29 cellular contexts compared by ENCODE assay signal in genomic region chr4:163528618-163529017, GRCh38. TPM values are rescaled to one million over a fixed set of nuclear protein-coding genes. Genes with fewer than 3 reads are reported as not detected.
"Had no signal": no experiment of that assay in that cellular context is flagged by ENCODE, and none has a peak within 500 bp of the region (broad histone marks: within the 10 kb centered on the region; RNA-seq: fewer than 3 reads in every experiment).

No MANE protein-coding gene starts in this region.

- H3K27me3 Mint-ChIP-seq: naive thymus-derived CD4-positive, alpha-beta T cell; natural killer cell treated with Interleukin-12 subunit alpha and Interleukin-12 subunit beta and Interleukin-15 and Interleukin-18, amount 100 ng/mL, for 72 hours; stimulated activated naive CD8-positive, alpha-beta T cell treated with anti-CD3 and anti-CD28 coated beads, Interleukin-15, amount 100 ng/mL, for 72 hours; type B pancreatic cell had no signal

- H3K4me3 ChIP-seq: left ventricle myocardium inferior, lung, mucosa of descending colon, pancreas, prostate gland, sigmoid colon, spleen, tibial nerve, uterus had no signal

- H3K9me3 ChIP-seq: left ventricle myocardium inferior, mucosa of descending colon, pancreas, prostate gland, sigmoid colon, spleen, tibial nerve, uterus had no signal

- DNase-seq: islet precursor cell; left ventricle myocardium inferior; midbrain; mucosa of descending colon; naive thymus-derived CD4-positive, alpha-beta T cell; nucleus accumbens; pancreas; posterior cingulate gyrus; retina; right cardiac atrium; sigmoid colon; small intestine; spleen; stimulated activated CD4-positive, alpha-beta T cell treated with anti-CD3 and anti-CD28 coated beads, Interleukin-4, amount 100 ng/mL, for 24 hours; stimulated activated naive CD4-positive, alpha-beta T cell treated with Interleukin-2 at 50 U/mL for 16 hours; stimulated activated naive CD8-positive, alpha-beta T cell treated with anti-CD3 and anti-CD28 coated beads, Interleukin-15, amount 100 ng/mL, for 72 hours; substantia nigra; uterus had no signal

- ATAC-seq: mucosa of descending colon; naive thymus-derived CD4-positive, alpha-beta T cell; natural killer cell treated with Interleukin-12 subunit alpha and Interleukin-12 subunit beta and Interleukin-15 and Interleukin-18, amount 100 ng/mL, for 72 hours; pancreas; right cardiac atrium; stimulated activated effector memory CD8-positive, alpha-beta T cell treated with anti-CD3 and anti-CD28 coated beads, Interleukin-12 subunit alpha, Interleukin-12 subunit beta, amount 100 ng/mL, for 72 hours; stimulated activated naive CD8-positive, alpha-beta T cell treated with anti-CD3 and anti-CD28 coated beads, Interleukin-15, amount 100 ng/mL, for 72 hours had no signal

- H3K4me1 Mint-ChIP-seq: naive thymus-derived CD4-positive, alpha-beta T cell; stimulated activated effector memory CD8-positive, alpha-beta T cell treated with anti-CD3 and anti-CD28 coated beads, Interleukin-12 subunit alpha, Interleukin-12 subunit beta, amount 100 ng/mL, for 72 hours; stimulated activated naive CD8-positive, alpha-beta T cell treated with anti-CD3 and anti-CD28 coated beads, Interleukin-15, amount 100 ng/mL, for 72 hours had no signal

- H3K27ac ChIP-seq: left ventricle myocardium inferior, pancreas, prostate gland, sigmoid colon, spleen, tibial nerve, uterus had no signal

- H3K9me3 Mint-ChIP-seq: naive thymus-derived CD4-positive, alpha-beta T cell; natural killer cell treated with Interleukin-12 subunit alpha and Interleukin-12 subunit beta and Interleukin-15 and Interleukin-18, amount 100 ng/mL, for 72 hours; stimulated activated effector memory CD8-positive, alpha-beta T cell treated with anti-CD3 and anti-CD28 coated beads, Interleukin-12 subunit alpha, Interleukin-12 subunit beta, amount 100 ng/mL, for 72 hours; stimulated activated naive CD8-positive, alpha-beta T cell treated with anti-CD3 and anti-CD28 coated beads, Interleukin-15, amount 100 ng/mL, for 72 hours; type B pancreatic cell had no signal

- H3K4me3 Mint-ChIP-seq: naive thymus-derived CD4-positive, alpha-beta T cell; natural killer cell treated with Interleukin-12 subunit alpha and Interleukin-12 subunit beta and Interleukin-15 and Interleukin-18, amount 100 ng/mL, for 72 hours; stimulated activated effector memory CD8-positive, alpha-beta T cell treated with anti-CD3 and anti-CD28 coated beads, Interleukin-12 subunit alpha, Interleukin-12 subunit beta, amount 100 ng/mL, for 72 hours; stimulated activated naive CD8-positive, alpha-beta T cell treated with anti-CD3 and anti-CD28 coated beads, Interleukin-15, amount 100 ng/mL, for 72 hours; type B pancreatic cell had no signal

- H3K4me1 ChIP-seq: left ventricle myocardium inferior, pancreas, prostate gland, sigmoid colon, spleen, tibial nerve, uterus had no signal

- FAIRE-seq: pancreas, small intestine had no signal

- H3K36me3 ChIP-seq: prostate gland, uterus had no signal

- H3K27ac Mint-ChIP-seq: naive thymus-derived CD4-positive, alpha-beta T cell; natural killer cell treated with Interleukin-12 subunit alpha and Interleukin-12 subunit beta and Interleukin-15 and Interleukin-18, amount 100 ng/mL, for 72 hours; stimulated activated effector memory CD8-positive, alpha-beta T cell treated with anti-CD3 and anti-CD28 coated beads, Interleukin-12 subunit alpha, Interleukin-12 subunit beta, amount 100 ng/mL, for 72 hours; stimulated activated naive CD8-positive, alpha-beta T cell treated with anti-CD3 and anti-CD28 coated beads, Interleukin-15, amount 100 ng/mL, for 72 hours; type B pancreatic cell had no signal

- H3K27me3 ChIP-seq: pancreas, sigmoid colon, spleen, tibial nerve, uterus had no signal

RNA-seq across cellular contexts. Expression of gene TKTL2, which starts 55.1 kb away (rescaled TPM):
- total RNA-seq: kidney epithelial cell; left ventricle myocardium inferior; lower leg skin; lung; mesenteric fat pad; natural killer cell treated with Interleukin-12 subunit alpha and Interleukin-12 subunit beta and Interleukin-15 and Interleukin-18, amount 100 ng/mL, for 72 hours; osteoblast; pancreas; right cardiac atrium; tibial nerve; ureter had no signal
- polyA plus RNA-seq: naive thymus-derived CD4-positive, alpha-beta T cell; right cardiac atrium; sigmoid colon; small intestine had no signal
